Comparison of ENCODE assay signal across 8 cellular contexts in genomic region chr12:13205809-13206559, GRCh38. TPM values are rescaled to one million over a fixed set of nuclear protein-coding genes. Genes with fewer than 3 reads are reported as not detected.
DNase-seq lines count a peak whose midpoint lies in the region; ATAC-seq, FAIRE-seq and TF ChIP-seq lines count a peak whose summit lies in the region.

No MANE protein-coding gene starts in this region.

- H3K9me3 ChIP-seq in right atrium auricular region, result no peaks in the 10 kb centered on the region
- H3K9me3 ChIP-seq in upper lobe of right lung, result no peaks in the 10 kb centered on the region

- peaks cover 5% of the 10 kb centered on the region for H3K36me3 ChIP-seq in right atrium auricular region
- no peaks in the 10 kb centered on the region for H3K36me3 ChIP-seq in kidney epithelial cell (ENCODE audit: control insufficient read depth, insufficient read depth, low read length)
- no peaks in the 10 kb centered on the region for H3K36me3 ChIP-seq in upper lobe of right lung

- H3K4me3 ChIP-seq in right atrium auricular region (no peak overlapping the region), kidney epithelial cell (ENCODE audit: low read depth, low read length) (no peak overlapping the region), upper lobe of right lung (no peak overlapping the region)

- peak overlapping the region; percentile 54 for H3K27ac Mint-ChIP-seq in activated T-helper 2 cell treated with anti-CD3 and anti-CD28 coated beads, Interferon-gamma antibody, Interleukin-2, Interleukin-4, amounts not matched to agents 10 μg/mL and 5 μg/mL and 100 μg/mL, durations not matched to agents 14 hours and 24 hours and 36 hours

- H3K36me3 Mint-ChIP-seq in activated T-helper 2 cell treated with anti-CD3 and anti-CD28 coated beads, Interferon-gamma antibody, Interleukin-2, Interleukin-4, amounts not matched to agents 10 μg/mL and 5 μg/mL and 100 μg/mL, durations not matched to agents 14 hours and 24 hours and 36 hours (ENCODE audit: low read depth), result no peaks in the 10 kb centered on the region

- FAIRE-seq in GM12892 (lab: Jason Lieb, UNC), result no peak

- H3K4me1 ChIP-seq in right atrium auricular region, result peaks cover 0 to 95% of the 10 kb centered on the region in 2 donors
- peaks cover 79% of the 10 kb centered on the region for H3K4me1 ChIP-seq in upper lobe of right lung

- no peaks in the 10 kb centered on the region for H3K9me3 Mint-ChIP-seq in activated T-helper 2 cell treated with anti-CD3 and anti-CD28 coated beads, Interferon-gamma antibody, Interleukin-2, Interleukin-4, amounts not matched to agents 10 μg/mL and 5 μg/mL and 100 μg/mL, durations not matched to agents 14 hours and 24 hours and 36 hours

- H3K27me3 ChIP-seq in right atrium auricular region (no peaks in the 10 kb centered on the region), kidney epithelial cell (ENCODE audit: control insufficient read depth, insufficient read depth, low read length) (no peaks in the 10 kb centered on the region), upper lobe of right lung (no peaks in the 10 kb centered on the region)

- TF ChIP-seq CTCF in right atrium auricular region (IDR thresholded peaks at IDR 0.05), result no peak
- no peak for TF ChIP-seq CTCF in kidney epithelial cell (IDR thresholded peaks at IDR 0.05; ENCODE audit: insufficient read depth, low read length, poor library complexity, severe bottlenecking)
- no peak for TF ChIP-seq CTCF in upper lobe of right lung (IDR thresholded peaks at IDR 0.05)

- H3K4me3 Mint-ChIP-seq in activated T-helper 2 cell treated with anti-CD3 and anti-CD28 coated beads, Interferon-gamma antibody, Interleukin-2, Interleukin-4, amounts not matched to agents 10 μg/mL and 5 μg/mL and 100 μg/mL, durations not matched to agents 14 hours and 24 hours and 36 hours (ENCODE audit: low read depth), result no peak overlapping the region

- intact Hi-C loops in Right ventricle myocardium inferior (cut with DNase I), result loop anchor here (10.0 kb wide), 1 partner anchor 391 kb away; the partner anchor contains the start of gene DDX47
- intact Hi-C loops in activated T-helper 2 cell treated with anti-CD3 and anti-CD28 coated beads, Interferon-gamma antibody, Interleukin-2, Interleukin-4, amounts not matched to agents 10 μg/mL and 5 μg/mL and 100 μg/mL, durations not matched to agents 14 hours and 24 hours and 36 hours (cut with micrococcal nuclease), result loop anchor here (1.0 kb wide), 1 partner anchor 10 kb away; the partner anchor contains the start of gene EMP1
- intact Hi-C loops in upper lobe of right lung (cut with DNase I), result no loop called here

- H3K27ac ChIP-seq in right atrium auricular region (peak overlapping the region; percentile 14 to 30), upper lobe of right lung (peak overlapping the region; percentile 11)

- ATAC-seq in Right ventricle myocardium inferior (no peak), upper lobe of right lung (peak; percentile 37), HG03108 (IDR thresholded peaks at IDR 0.05; ENCODE audit: unreplicated experiment) (no peak)

- H3K4me1 Mint-ChIP-seq in activated T-helper 2 cell treated with anti-CD3 and anti-CD28 coated beads, Interferon-gamma antibody, Interleukin-2, Interleukin-4, amounts not matched to agents 10 μg/mL and 5 μg/mL and 100 μg/mL, durations not matched to agents 14 hours and 24 hours and 36 hours (ENCODE audit: low read depth), result peaks cover 33% of the 10 kb centered on the region

- TF ChIP-seq POLR2A in GM12892 (IDR thresholded peaks at IDR 0.05; ENCODE audit: low read depth, low read length), result no peak

- H3K27me3 Mint-ChIP-seq in activated T-helper 2 cell treated with anti-CD3 and anti-CD28 coated beads, Interferon-gamma antibody, Interleukin-2, Interleukin-4, amounts not matched to agents 10 μg/mL and 5 μg/mL and 100 μg/mL, durations not matched to agents 14 hours and 24 hours and 36 hours (ENCODE audit: low read depth), result peaks cover 8% of the 10 kb centered on the region

- DNase-seq in right atrium auricular region (ENCODE audit: low spot score) (no peak), Right ventricle myocardium inferior (ENCODE audit: missing footprints) (no peak), kidney epithelial cell (ENCODE audit: low read depth) (peak; percentile 92), upper lobe of right lung (no peak), GM12892 (ENCODE audit: insufficient read length) (no peak), occipital lobe (lab: John Stamatoyannopoulos, UW) (no peak)
- DNase-seq in activated T-helper 2 cell treated with anti-CD3 and anti-CD28 coated beads, Interferon-gamma antibody, Interleukin-2, Interleukin-4, amounts not matched to agents 10 μg/mL and 5 μg/mL and 100 μg/mL, durations not matched to agents 14 hours and 24 hours and 36 hours (ENCODE audit: low spot score), result no peak

RNA-seq across cellular contexts. Expression of gene EMP1, which starts 9.5 kb away (rescaled TPM):
- total RNA-seq in right atrium auricular region (100 to 1,000 TPM; 188 to 208 TPM), Right ventricle myocardium inferior (129 TPM), kidney epithelial cell (174 and 241 TPM in 2 replicates), upper lobe of right lung (286 TPM), occipital lobe (6.6 TPM)
- total RNA-seq in activated T-helper 2 cell treated with anti-CD3 and anti-CD28 coated beads, Interferon-gamma antibody, Interleukin-2, Interleukin-4, amounts not matched to agents 10 μg/mL and 5 μg/mL and 100 μg/mL, durations not matched to agents 14 hours and 24 hours and 36 hours, result 9.5 and 10.2 TPM in 2 replicates
- polyA plus RNA-seq in GM12892 (2012; ENCODE audit: missing spikeins), result 0.36 TPM

Comparison
In these comparisons a context has a peak if more than half of its experiments do, and no peak if none do; other contexts are left out.
1. RNA of gene EMP1, which starts 9.5 kb away (total RNA-seq): 286 TPM in upper lobe of right lung (single experiment), 174 to 241 TPM in kidney epithelial cell, 188 to 208 TPM in right atrium auricular region and 129 TPM in Right ventricle myocardium inferior (single experiment); 9.5 to 10.2 TPM in activated T-helper 2 cell treated with anti-CD3 and anti-CD28 coated beads, Interferon-gamma antibody, Interleukin-2, Interleukin-4, amounts not matched to agents 10 μg/mL and 5 μg/mL and 100 μg/mL, durations not matched to agents 14 hours and 24 hours and 36 hours and 6.6 TPM in occipital lobe (single experiment); every median in the first group is over 10 times any median in the second.